8 cellular contexts compared by ENCODE assay signal in genomic region chr1:85258536-85259117, GRCh38. TPM values are rescaled to one million over a fixed set of nuclear protein-coding genes. Genes with fewer than 3 reads are reported as not detected.
A peak's percentile ranks its signal among the peaks of the same experiment; 100 is the strongest.
DNase-seq lines count a peak whose midpoint lies in the region; TF ChIP-seq lines count a peak whose summit lies in the region.

No MANE protein-coding gene starts in this region.

- no peaks in the 10 kb centered on the region for H3K27me3 ChIP-seq in ACC112 (ENCODE audit: insufficient read depth, low read length)
- H3K27me3 ChIP-seq in HUES64 (ENCODE audit: insufficient read depth, low read length): no peaks in the 10 kb centered on the region
- no peaks in the 10 kb centered on the region for H3K27me3 ChIP-seq in mammary epithelial cell (ENCODE audit: insufficient read depth, low read length)
- H3K27me3 ChIP-seq in mononuclear cell (ENCODE audit: insufficient read depth, low read length): no peaks in the 10 kb centered on the region

- H4K20me1 ChIP-seq in mammary epithelial cell (ENCODE audit: insufficient read depth, low read length): no peaks in the 10 kb centered on the region

- H3K4me3 ChIP-seq in ACC112 (ENCODE audit: low read depth, low read length): peak overlapping the region; percentile 98
- H3K4me3 ChIP-seq in HUES64 (ENCODE audit: low read length): peak overlapping the region; percentile 100
- H3K4me3 ChIP-seq in mammary epithelial cell (replicated peaks in 1 of 3; ENCODE audit: insufficient read depth in 1 of 3, low read depth in 2 of 3, low read length in 3 of 3): peak overlapping the region; percentile 74 to 96 (median 96)
- peak overlapping the region; percentile 90 for H3K4me3 ChIP-seq in mononuclear cell (ENCODE audit: low read length)

- H3K4me1 ChIP-seq in ACC112 (ENCODE audit: control insufficient read depth, insufficient read depth, low read length, unreplicated experiment) (peaks cover 25% of the 10 kb centered on the region), HUES64 (ENCODE audit: insufficient read depth, low read length) (peaks cover 7% of the 10 kb centered on the region), mammary epithelial cell (ENCODE audit: insufficient read depth, low read length) (peaks cover 4% of the 10 kb centered on the region), mononuclear cell (ENCODE audit: insufficient read depth, low read length) (peaks cover 21% of the 10 kb centered on the region)

- no peak for TF ChIP-seq CTCF in mammary epithelial cell (conservative IDR thresholded peaks at IDR 0.05 in 1 of 2, IDR thresholded peaks at IDR 0.05 in 1 of 2; ENCODE audit: extremely low read depth in 1 of 2, insufficient read depth in 1 of 2, low read depth in 1 of 2, low read length in 2 of 2)

- H3K79me2 ChIP-seq in ACC112 (ENCODE audit: control insufficient read depth, insufficient read depth, low read length, unreplicated experiment) (peaks cover 43% of the 10 kb centered on the region), mammary epithelial cell (ENCODE audit: insufficient read depth, low read length) (peaks cover 45% of the 10 kb centered on the region)

- in situ Hi-C loops in mammary epithelial cell (cut with MboI; ENCODE audit: low sequenced_read_pairs in 2 of 2): no loop called here

- H2AFZ ChIP-seq in ACC112 (ENCODE audit: low read length, unreplicated experiment) (no peak overlapping the region), mammary epithelial cell (ENCODE audit: low read depth, low read length) (peak overlapping the region; percentile 96)

- H3K9me3 ChIP-seq in HUES64 (ENCODE audit: insufficient read depth, low read depth, low read length) (peaks cover 12% of the 10 kb centered on the region; the same call in 1 of the 2 replicates), mammary epithelial cell (replicated peaks; ENCODE audit: insufficient read depth, low read length) (peaks cover 3% of the 10 kb centered on the region), mononuclear cell (ENCODE audit: low read depth, low read length) (no peaks in the 10 kb centered on the region)

- WGBS in HUES64: 17% methylated on average over 19 of the region's 19 CpGs
- WGBS in mammary epithelial cell (ENCODE audit: low coverage, missing lambda C conversion rate): 3% methylated on average over 8 of the region's 19 CpGs

- H3K4me2 ChIP-seq in mammary epithelial cell (ENCODE audit: insufficient read depth, low read depth, low read length): peak overlapping the region; percentile 89

- CTCF ChIA-PET in mammary epithelial cell (lab: Charles Lee; ENCODE audit: low non-redundant PET): interaction anchor here (0.5 to 2.0 kb wide), 3 partner anchors 273 to 498 kb away, joined by 3 to 13 read pairs (median 7); no protein-coding TSS in a partner anchor

- no peak for DNase-seq in mammary epithelial cell
- DNase-seq in central memory CD4-positive, alpha-beta T cell: no peak
- no peak for DNase-seq in stimulated activated naive CD4-positive, alpha-beta T cell (lab: John Stamatoyannopoulos, UW)
- DNase-seq in GM19240 (ENCODE audit: insufficient read length, low spot score): no peak
- DNase-seq in mesenteric fat pad (ENCODE audit: low spot score): no peak

- H3K9ac ChIP-seq in HUES64 (ENCODE audit: low read depth, low read length) (peak overlapping the region; percentile 48), mammary epithelial cell (ENCODE audit: insufficient read depth, low read length) (peak overlapping the region; percentile 63)

- peaks cover 48% of the 10 kb centered on the region for H3K36me3 ChIP-seq in ACC112 (ENCODE audit: insufficient read depth, low read length)
- H3K36me3 ChIP-seq in HUES64 (ENCODE audit: insufficient read depth, low read length): peaks cover 48% of the 10 kb centered on the region
- H3K36me3 ChIP-seq in mammary epithelial cell (ENCODE audit: insufficient read depth, low read length): peaks cover 15% of the 10 kb centered on the region

- intact Hi-C loops in mammary epithelial cell (cut with micrococcal nuclease): loop anchor here (1.0 to 5.0 kb wide), 3 partner anchors 56 to 314 kb away; partner anchors contain the start of gene SYDE2

- no TSS peak for BruUV-seq in mammary epithelial cell (replicated peaks; lab: Mats Ljungman, UMichigan)

- peak overlapping the region; percentile 2; the same call in 1 of the 2 replicates for H3K27ac ChIP-seq in ACC112 (ENCODE audit: low read depth, low read length)
- peak overlapping the region; percentile 85; the same call in 1 of the 2 replicates for H3K27ac ChIP-seq in HUES64 (ENCODE audit: low read depth, low read length)
- peak overlapping the region; percentile 72 for H3K27ac ChIP-seq in mammary epithelial cell (ENCODE audit: insufficient read depth, low read depth, low read length)

- dilution Hi-C loops in mammary epithelial cell (cut with HindIII; ENCODE audit: low sequenced_read_pairs): no loop called here

RNA-seq across cellular contexts. Expression of gene C1orf52, which starts 0.8 kb away (rescaled TPM):
- polyA plus RNA-seq in HUES64 (2013, experiment 1 of 2): 28.5 TPM
- 28.8 TPM for polyA plus RNA-seq in HUES64 (2013, experiment 2 of 2)
- 10 to 100 TPM; 13.7 to 25.7 TPM for total RNA-seq in mammary epithelial cell
- polyA plus RNA-seq in mammary epithelial cell: 15.1 TPM
- polyA minus RNA-seq in mammary epithelial cell: 4.8 TPM
- 32.4 TPM for total RNA-seq in mononuclear cell
- total RNA-seq in mesenteric fat pad: 18.5 TPM

RNA-seq across cellular contexts. Expression of gene BCL10, which starts 17.8 kb away (rescaled TPM):
- polyA plus RNA-seq in HUES64 (2013, experiment 1 of 2): 14.9 TPM
- polyA plus RNA-seq in HUES64 (2013, experiment 2 of 2): 14.5 TPM
- total RNA-seq in mammary epithelial cell (10 to 100 TPM; 27.7 to 61.5 TPM), mononuclear cell (66.5 TPM), mesenteric fat pad (22.2 TPM)
- polyA plus RNA-seq in mammary epithelial cell: 16.5 TPM
- 29.0 TPM for polyA minus RNA-seq in mammary epithelial cell

RNA-seq across cellular contexts. Expression of gene SYDE2, which starts 57.8 kb away (rescaled TPM):
- 4.3 TPM for polyA plus RNA-seq in HUES64 (2013, experiment 1 of 2)
- 4.5 TPM for polyA plus RNA-seq in HUES64 (2013, experiment 2 of 2)
- total RNA-seq in mammary epithelial cell (10 to 100 TPM in 1 of 2 donors, 1 to 10 TPM in 1; 4.3 to 11.0 TPM), mononuclear cell (10.7 TPM), mesenteric fat pad (9.3 TPM)
- 1.4 TPM for polyA plus RNA-seq in mammary epithelial cell
- 6.9 TPM for polyA minus RNA-seq in mammary epithelial cell

Comparison
In these comparisons a context has a peak if more than half of its experiments do, and no peak if none do; other contexts are left out.
1. H3K27ac ChIP-seq: peak in every context shown above with its lines; median percentile 85 in HUES64; 72 in mammary epithelial cell; 2 in ACC112.